Comparison of ENCODE assay signal across 19 cellular contexts in the genomic region with DNA sequence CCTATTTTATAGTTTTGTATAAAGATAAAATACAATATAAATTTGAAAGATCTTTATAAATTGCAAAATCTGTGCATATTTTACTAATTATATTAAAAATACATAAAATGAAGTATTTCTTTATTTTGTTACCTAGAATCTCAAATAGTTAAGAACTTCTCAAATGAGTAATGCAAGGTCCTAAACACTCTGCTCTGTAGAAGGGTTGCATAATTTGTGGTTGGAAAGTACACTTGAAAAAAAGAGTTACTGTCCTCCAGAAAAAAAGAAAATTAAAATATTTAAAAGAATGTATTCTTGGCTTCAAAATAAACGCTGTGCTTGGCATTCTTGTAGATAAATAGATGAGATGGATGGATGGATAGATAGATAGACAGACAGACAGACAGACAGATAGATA.
"Had no signal": no experiment of that assay in that cellular context is flagged by ENCODE, and none has a peak within 500 bp of the region (broad histone marks: within the 10 kb centered on the region; RNA-seq: fewer than 3 reads in every experiment).

No MANE protein-coding gene starts in this region.

- H3K9me3 ChIP-seq: mucosa of descending colon, pancreas, sigmoid colon, tibial artery had no signal

- H3K36me3 Mint-ChIP-seq: activated naive CD4-positive, alpha-beta T cell treated with anti-CD3 and anti-CD28 coated beads, Interleukin-2, amount 50 U/mL, for 24 hours; naive thymus-derived CD4-positive, alpha-beta T cell; stimulated activated memory B cell treated with anti-CD40 and anti-IgM and Interleukin-4, amounts not matched to agents 10 μg/mL and 1 μg/mL and 100 μg/mL, for 72 hours had no signal

- H3K9me3 Mint-ChIP-seq: endodermal cell had no signal

- H3K27ac Mint-ChIP-seq: activated B cell treated with CpG ODN at 0.5 μM for 24 hours; activated CD8-positive, alpha-beta T cell treated with anti-CD3 and anti-CD28 coated beads, Interleukin-2, amount 10 ng/mL, durations not matched to agents 7 days and 5 days; activated naive CD4-positive, alpha-beta T cell treated with anti-CD3 and anti-CD28 coated beads, Interleukin-2, amount 50 U/mL, for 24 hours; endodermal cell; naive thymus-derived CD4-positive, alpha-beta T cell; stimulated activated memory B cell treated with anti-CD40 and anti-IgM and Interleukin-4, amounts not matched to agents 10 μg/mL and 1 μg/mL and 100 μg/mL, for 72 hours had no signal

- H3K27ac ChIP-seq: dorsolateral prefrontal cortex, pancreas, sigmoid colon, tibial artery had no signal

- H3K4me3 ChIP-seq: dorsolateral prefrontal cortex, mucosa of descending colon, pancreas, sigmoid colon, tibial artery had no signal

- H3K36me3 ChIP-seq: pancreas, sigmoid colon, tibial artery had no signal

- H3K4me1 ChIP-seq: pancreas had no signal

- DNase-seq: activated B cell treated with CpG ODN at 0.5 μM for 24 hours; activated CD4-positive, alpha-beta T cell treated with anti-CD3 and anti-CD28 coated beads for 48 hours; activated CD8-positive, alpha-beta memory T cell treated with anti-CD3 and anti-CD28 coated beads, Interleukin-2, amount 50 U/mL, for 4 hours; activated CD8-positive, alpha-beta T cell treated with anti-CD3 and anti-CD28 coated beads, Interleukin-2, amount 10 ng/mL, durations not matched to agents 7 days and 5 days; activated effector memory CD4-positive, alpha-beta T cell treated with anti-CD3 and anti-CD28 coated beads, Interleukin-2, amount 50 U/mL, for 16 hours; activated T-cell treated with anti-CD3 and anti-CD28 coated beads, Interleukin-2, amount 50 U/mL, for 48 hours; cerebellar nuclear complex; dorsolateral prefrontal cortex; endodermal cell; erythroblast; left colon; mucosa of descending colon; naive thymus-derived CD4-positive, alpha-beta T cell; pancreas; sigmoid colon; SW 1271; tibial artery had no signal

- H3K4me1 Mint-ChIP-seq: activated B cell treated with CpG ODN at 0.5 μM for 24 hours; activated naive CD4-positive, alpha-beta T cell treated with anti-CD3 and anti-CD28 coated beads, Interleukin-2, amount 50 U/mL, for 24 hours; endodermal cell; naive thymus-derived CD4-positive, alpha-beta T cell; stimulated activated memory B cell treated with anti-CD40 and anti-IgM and Interleukin-4, amounts not matched to agents 10 μg/mL and 1 μg/mL and 100 μg/mL, for 72 hours had no signal

- H3K4me3 Mint-ChIP-seq: activated B cell treated with CpG ODN at 0.5 μM for 24 hours; activated CD8-positive, alpha-beta T cell treated with anti-CD3 and anti-CD28 coated beads, Interleukin-2, amount 10 ng/mL, durations not matched to agents 7 days and 5 days; activated naive CD4-positive, alpha-beta T cell treated with anti-CD3 and anti-CD28 coated beads, Interleukin-2, amount 50 U/mL, for 24 hours; endodermal cell; naive thymus-derived CD4-positive, alpha-beta T cell; stimulated activated memory B cell treated with anti-CD40 and anti-IgM and Interleukin-4, amounts not matched to agents 10 μg/mL and 1 μg/mL and 100 μg/mL, for 72 hours had no signal

- H3K27me3 Mint-ChIP-seq: activated B cell treated with CpG ODN at 0.5 μM for 24 hours; activated naive CD4-positive, alpha-beta T cell treated with anti-CD3 and anti-CD28 coated beads, Interleukin-2, amount 50 U/mL, for 24 hours; naive thymus-derived CD4-positive, alpha-beta T cell; stimulated activated memory B cell treated with anti-CD40 and anti-IgM and Interleukin-4, amounts not matched to agents 10 μg/mL and 1 μg/mL and 100 μg/mL, for 72 hours had no signal

- H3K27me3 ChIP-seq: dorsolateral prefrontal cortex, pancreas, sigmoid colon, tibial artery had no signal
